ENCODE assay signal across 1 cellular context in the genomic region with DNA sequence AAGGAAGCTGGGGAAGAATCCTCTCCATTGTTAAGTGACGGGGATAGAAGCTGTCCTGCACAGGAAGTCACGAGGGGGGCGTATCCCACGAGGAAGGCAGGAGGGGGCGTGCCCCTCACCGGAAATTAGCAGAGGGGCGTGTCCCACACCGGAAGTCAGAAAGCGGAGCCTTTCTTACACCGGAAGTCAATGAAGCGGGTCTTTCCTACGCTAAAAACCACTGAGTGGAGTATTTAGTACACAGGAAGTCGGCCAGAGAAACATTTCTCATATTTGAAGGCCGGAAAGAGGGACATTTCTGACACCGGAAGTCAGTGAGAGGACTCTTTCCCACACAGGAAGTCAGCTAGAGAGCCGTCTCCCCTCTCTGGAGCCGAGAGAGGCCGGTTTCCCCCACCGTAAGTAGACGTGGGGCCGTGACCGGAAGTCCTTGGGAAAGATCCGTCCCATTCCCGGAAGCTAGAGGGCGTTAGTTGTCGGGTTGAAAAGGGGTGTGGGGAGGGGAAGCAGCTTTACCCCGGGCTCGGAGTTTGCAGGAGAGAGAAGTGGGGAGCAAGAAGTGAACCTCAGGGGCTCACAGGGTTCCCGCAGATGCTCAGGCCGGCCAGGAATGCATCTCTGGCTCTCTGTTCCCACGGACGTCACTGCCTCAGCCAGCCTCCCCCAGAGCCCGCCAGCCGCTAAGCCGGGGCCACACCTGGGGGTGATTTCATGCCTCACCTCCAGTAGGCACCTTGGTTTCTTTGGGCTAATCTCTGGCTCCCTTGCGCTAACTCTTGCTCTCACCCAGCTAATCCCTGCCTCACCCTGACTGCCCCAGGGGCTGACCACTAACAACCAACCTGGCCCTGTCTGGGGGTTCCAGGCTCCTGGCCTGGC.
TF ChIP-seq lines count a peak whose summit lies in the region.

No MANE protein-coding gene starts in this region.

TF ChIP-seq in K562, 482 proteins besides CTCF, POLR2A, EP300 and RAD21 (continued from another document and continues in another):
- TF ChIP-seq ZNF639 (CRISPR knock-in tag; conservative IDR thresholded peaks at IDR 0.05 in 1 of 2, IDR thresholded peaks at IDR 0.05 in 1 of 2) (peak in 1 of 2 experiments; percentile 80; a peak in 2 of 4 replicates), ARID1B (IDR thresholded peaks at IDR 0.05) (0 out of 2 replicates have a peak, but pooled peaks have one; percentile 19), CBFA2T3 (IDR thresholded peaks at IDR 0.05) (no peak), HDAC2 (IDR thresholded peaks at IDR 0.05) (0 out of 2 replicates have a peak, but pooled peaks have one; percentile 21), ZNF561 (CRISPR knock-in tag; conservative IDR thresholded peaks at IDR 0.05) (no peak), SPI1 (IDR thresholded peaks at IDR 0.05; ENCODE audit: borderline replicate concordance, low read depth, low read length) (peak; percentile 30; the same call in 1 of the 2 replicates), TAF7 (tag; IDR thresholded peaks at IDR 0.05) (peak; percentile 33; the same call in 1 of the 2 replicates), CXXC5 (CRISPR knock-in tag; IDR thresholded peaks at IDR 0.05) (peak; percentile 63), SUPT5H (IDR thresholded peaks at IDR 0.05) (peak; percentile 63), TOE1 (IDR thresholded peaks at IDR 0.05; ENCODE audit: borderline replicate concordance) (peak; percentile 78; the same call in 1 of the 2 replicates), TOE1 (CRISPR knock-in tag; IDR thresholded peaks at IDR 0.05; ENCODE audit: borderline replicate concordance, low read depth) (no peak), DPF2 (IDR thresholded peaks at IDR 0.05) (no peak), XRCC5 (IDR thresholded peaks at IDR 0.05; ENCODE audit: low read depth, low read length) (peak; percentile 76; the same call in 1 of the 2 replicates), VEZF1 (CRISPR knock-in tag; IDR thresholded peaks at IDR 0.05) (peak; percentile 87), NR2C1 (IDR thresholded peaks at IDR 0.05) (peak; percentile 55; the same call in 1 of the 2 replicates), NR2C1 (tag; IDR thresholded peaks at IDR 0.05) (0 out of 2 replicates have a peak, but pooled peaks have one; percentile 34), ZNF445 (CRISPR knock-in tag; IDR thresholded peaks at IDR 0.05; ENCODE audit: low read depth) (no peak), ATF1 (CRISPR knock-in tag; IDR thresholded peaks at IDR 0.05) (no peak), ATF1 (tag; IDR thresholded peaks at IDR 0.05) (peak; percentile 68), FOXO4 (CRISPR knock-in tag; IDR thresholded peaks at IDR 0.05) (no peak), ZNF586 (CRISPR knock-in tag; conservative IDR thresholded peaks at IDR 0.05) (no peak), TRIM24 (IDR thresholded peaks at IDR 0.05) (peak in 1 of 2 experiments; percentile 48; a peak in 2 of 4 replicates), MAZ (CRISPR knock-in tag; conservative IDR thresholded peaks at IDR 0.05 in 1 of 2, IDR thresholded peaks at IDR 0.05 in 1 of 2) (peak in 1 of 2 experiments; percentile 82; a peak in 3 of 4 replicates), KLF13 (tag; IDR thresholded peaks at IDR 0.05; ENCODE audit: borderline replicate concordance, low read depth) (peak; percentile 100), DIDO1 (tag; IDR thresholded peaks at IDR 0.05; ENCODE audit: low read depth) (0 out of 2 replicates have a peak, but pooled peaks have one; percentile 22), MXI1 (IDR thresholded peaks at IDR 0.05; ENCODE audit: low read depth, low read length) (peak; percentile 86), TAF9B (IDR thresholded peaks at IDR 0.05; ENCODE audit: partially characterized antibody) (peak; percentile 51), RBM15 (IDR thresholded peaks at IDR 0.05; ENCODE audit: insufficient read depth, low read length) (no peak), HMGN3 (IDR thresholded peaks at IDR 0.05; ENCODE audit: borderline replicate concordance, extremely low read depth, insufficient read length, low read depth, low read length) (peak; percentile 31), NCOR1 (IDR thresholded peaks at IDR 0.05) (0 out of 2 replicates have a peak, but pooled peaks have one; percentile 8), MYC (IDR thresholded peaks at IDR 0.05; ENCODE audit: low read depth, low read length) (peak; percentile 66), MYC (CRISPR knock-in tag; IDR thresholded peaks at IDR 0.05; ENCODE audit: borderline replicate concordance, low read depth) (no peak), ZNF589 (CRISPR knock-in tag; IDR thresholded peaks at IDR 0.05; ENCODE audit: low read depth) (peak; percentile 35; the same call in 1 of the 2 replicates), JUND (IDR thresholded peaks at IDR 0.05; ENCODE audit: borderline replicate concordance, low read depth, low read length) (0 out of 2 replicates have a peak, but pooled peaks have one; percentile 14), JUND (tag; IDR thresholded peaks at IDR 0.05; ENCODE audit: borderline replicate concordance, low read depth, low read length) (no peak; the same call in 2 of the 3 replicates), SRF (CRISPR knock-in tag; IDR thresholded peaks at IDR 0.05) (peak in 1 of 2 experiments; percentile 26; a peak in 1 of 4 replicates), OTX1 (CRISPR knock-in tag; IDR thresholded peaks at IDR 0.05) (no peak), ELF1 (tag; IDR thresholded peaks at IDR 0.05) (peak; percentile 96), KDM4B (IDR thresholded peaks at IDR 0.05; ENCODE audit: borderline replicate concordance in 2 of 2, low read depth in 1 of 2) (peak in 1 of 2 experiments; percentile 71; a peak in 1 of 4 replicates), KLF1 (tag; IDR thresholded peaks at IDR 0.05) (0 out of 2 replicates have a peak, but pooled peaks have one; percentile 18), TBP (optimal IDR thresholded peaks at IDR 0.05; ENCODE audit: low read depth, low read length) (peak; percentile 62), CLOCK (CRISPR knock-in tag; IDR thresholded peaks at IDR 0.05; ENCODE audit: borderline replicate concordance) (no peak), EP400 (IDR thresholded peaks at IDR 0.05) (peak; percentile 83), ZEB2 (IDR thresholded peaks at IDR 0.05) (peak; percentile 25; the same call in 1 of the 2 replicates), ZBTB7A (IDR thresholded peaks at IDR 0.05; ENCODE audit: borderline replicate concordance, control insufficient read depth, low read depth, low read length) (peak; percentile 39; the same call in 1 of the 2 replicates)
- TF ChIP-seq, protein P1, sequence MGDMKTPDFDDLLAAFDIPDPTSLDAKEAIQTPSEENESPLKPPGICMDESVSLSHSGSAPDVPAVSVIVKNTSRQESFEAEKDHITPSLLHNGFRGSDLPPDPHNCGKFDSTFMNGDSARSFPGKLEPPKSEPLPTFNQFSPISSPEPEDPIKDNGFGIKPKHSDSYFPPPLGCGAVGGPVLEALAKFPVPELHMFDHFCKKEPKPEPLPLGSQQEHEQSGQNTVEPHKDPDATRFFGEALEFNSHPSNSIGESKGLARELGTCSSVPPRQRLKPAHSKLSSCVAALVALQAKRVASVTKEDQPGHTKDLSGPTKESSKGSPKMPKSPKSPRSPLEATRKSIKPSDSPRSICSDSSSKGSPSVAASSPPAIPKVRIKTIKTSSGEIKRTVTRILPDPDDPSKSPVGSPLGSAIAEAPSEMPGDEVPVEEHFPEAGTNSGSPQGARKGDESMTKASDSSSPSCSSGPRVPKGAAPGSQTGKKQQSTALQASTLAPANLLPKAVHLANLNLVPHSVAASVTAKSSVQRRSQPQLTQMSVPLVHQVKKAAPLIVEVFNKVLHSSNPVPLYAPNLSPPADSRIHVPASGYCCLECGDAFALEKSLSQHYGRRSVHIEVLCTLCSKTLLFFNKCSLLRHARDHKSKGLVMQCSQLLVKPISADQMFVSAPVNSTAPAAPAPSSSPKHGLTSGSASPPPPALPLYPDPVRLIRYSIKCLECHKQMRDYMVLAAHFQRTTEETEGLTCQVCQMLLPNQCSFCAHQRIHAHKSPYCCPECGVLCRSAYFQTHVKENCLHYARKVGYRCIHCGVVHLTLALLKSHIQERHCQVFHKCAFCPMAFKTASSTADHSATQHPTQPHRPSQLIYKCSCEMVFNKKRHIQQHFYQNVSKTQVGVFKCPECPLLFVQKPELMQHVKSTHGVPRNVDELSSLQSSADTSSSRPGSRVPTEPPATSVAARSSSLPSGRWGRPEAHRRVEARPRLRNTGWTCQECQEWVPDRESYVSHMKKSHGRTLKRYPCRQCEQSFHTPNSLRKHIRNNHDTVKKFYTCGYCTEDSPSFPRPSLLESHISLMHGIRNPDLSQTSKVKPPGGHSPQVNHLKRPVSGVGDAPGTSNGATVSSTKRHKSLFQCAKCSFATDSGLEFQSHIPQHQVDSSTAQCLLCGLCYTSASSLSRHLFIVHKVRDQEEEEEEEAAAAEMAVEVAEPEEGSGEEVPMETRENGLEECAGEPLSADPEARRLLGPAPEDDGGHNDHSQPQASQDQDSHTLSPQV (IDR thresholded peaks at IDR 0.05), result no peak
- TF ChIP-seq, protein P2, sequence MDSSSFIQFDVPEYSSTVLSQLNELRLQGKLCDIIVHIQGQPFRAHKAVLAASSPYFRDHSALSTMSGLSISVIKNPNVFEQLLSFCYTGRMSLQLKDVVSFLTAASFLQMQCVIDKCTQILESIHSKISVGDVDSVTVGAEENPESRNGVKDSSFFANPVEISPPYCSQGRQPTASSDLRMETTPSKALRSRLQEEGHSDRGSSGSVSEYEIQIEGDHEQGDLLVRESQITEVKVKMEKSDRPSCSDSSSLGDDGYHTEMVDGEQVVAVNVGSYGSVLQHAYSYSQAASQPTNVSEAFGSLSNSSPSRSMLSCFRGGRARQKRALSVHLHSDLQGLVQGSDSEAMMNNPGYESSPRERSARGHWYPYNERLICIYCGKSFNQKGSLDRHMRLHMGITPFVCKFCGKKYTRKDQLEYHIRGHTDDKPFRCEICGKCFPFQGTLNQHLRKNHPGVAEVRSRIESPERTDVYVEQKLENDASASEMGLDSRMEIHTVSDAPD (CRISPR knock-in tag; IDR thresholded peaks at IDR 0.05), result no peak
- TF ChIP-seq, protein P3, sequence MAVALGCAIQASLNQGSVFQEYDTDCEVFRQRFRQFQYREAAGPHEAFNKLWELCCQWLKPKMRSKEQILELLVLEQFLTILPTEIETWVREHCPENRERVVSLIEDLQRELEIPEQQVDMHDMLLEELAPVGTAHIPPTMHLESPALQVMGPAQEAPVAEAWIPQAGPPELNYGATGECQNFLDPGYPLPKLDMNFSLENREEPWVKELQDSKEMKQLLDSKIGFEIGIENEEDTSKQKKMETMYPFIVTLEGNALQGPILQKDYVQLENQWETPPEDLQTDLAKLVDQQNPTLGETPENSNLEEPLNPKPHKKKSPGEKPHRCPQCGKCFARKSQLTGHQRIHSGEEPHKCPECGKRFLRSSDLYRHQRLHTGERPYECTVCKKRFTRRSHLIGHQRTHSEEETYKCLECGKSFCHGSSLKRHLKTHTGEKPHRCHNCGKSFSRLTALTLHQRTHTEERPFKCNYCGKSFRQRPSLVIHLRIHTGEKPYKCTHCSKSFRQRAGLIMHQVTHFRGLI (CRISPR knock-in tag; IDR thresholded peaks at IDR 0.05), result no peak
